22 cellular contexts compared by ENCODE assay signal in the genomic region with DNA sequence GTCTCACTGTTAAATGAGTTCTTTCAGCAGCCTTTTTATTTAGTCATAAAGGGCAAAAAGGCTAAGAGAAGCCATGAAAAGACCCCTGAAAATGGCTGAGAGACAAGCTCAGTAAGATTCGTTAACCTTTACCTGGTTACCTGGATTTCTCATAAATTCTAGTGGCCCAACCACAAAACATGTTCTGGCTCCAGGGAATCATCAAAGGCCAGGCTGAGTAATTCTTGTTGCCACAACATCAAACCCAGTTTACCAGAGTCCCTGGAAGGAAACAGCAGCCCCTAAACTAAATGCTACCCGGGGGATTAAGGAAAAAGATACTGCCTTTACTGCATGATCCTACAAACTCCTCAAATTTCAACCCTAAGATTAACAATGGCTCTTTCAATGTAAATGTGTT. TPM values are rescaled to one million over a fixed set of nuclear protein-coding genes. Genes with fewer than 3 reads are reported as not detected.
A peak's percentile ranks its signal among the peaks of the same experiment; 100 is the strongest.
DNase-seq lines count a peak whose midpoint lies in the region; ATAC-seq and TF ChIP-seq lines count a peak whose summit lies in the region.
"Had no signal": no experiment of that assay in that cellular context is flagged by ENCODE, and none has a peak within 500 bp of the region (broad histone marks: within the 10 kb centered on the region; RNA-seq: fewer than 3 reads in every experiment).

No MANE protein-coding gene starts in this region.

- no peak overlapping the region for H3K4me3 ChIP-seq in BLaER1 treated with 17β-estradiol and CSF1 and Interleukin-3, amounts not matched to agents 10 nM and 100 nM
- H3K4me3 ChIP-seq in HEK293 (ENCODE audit: low read depth, low read length) (no peak overlapping the region), dorsolateral prefrontal cortex (no peak overlapping the region)
- H3K4me3 ChIP-seq: testis had no signal

- ATAC-seq in GM21526 (IDR thresholded peaks at IDR 0.05; ENCODE audit: low FRiP score, unreplicated experiment) (no peak), HG03280 (IDR thresholded peaks at IDR 0.05; ENCODE audit: unreplicated experiment) (no peak), GM18498 (IDR thresholded peaks at IDR 0.05; ENCODE audit: unreplicated experiment) (no peak)
- ATAC-seq: activated naive CD8-positive, alpha-beta T cell treated with anti-CD3 and anti-CD28 coated beads, Interleukin-2, amount 50 U/mL, for 24 hours; right cardiac atrium had no signal

- H3K27me3 Mint-ChIP-seq in osteocyte (ENCODE audit: unreplicated experiment), result no peaks in the 10 kb centered on the region
- H3K27me3 Mint-ChIP-seq: activated naive CD8-positive, alpha-beta T cell treated with anti-CD3 and anti-CD28 coated beads, Interleukin-2, amount 50 U/mL, for 24 hours; activated T-helper 17 cell treated with anti-CD3 and anti-CD28 coated beads, Interleukin-2, amount 50 U/mL, for 72 hours had no signal

- DNase-seq in dorsolateral prefrontal cortex, result no peak
- DNase-seq in osteocyte (ENCODE audit: extremely low spot score, unreplicated experiment), result no peak
- DNase-seq in NCI-H1417 treated with DMSO at 0.1 percent for 48 hours (lab: John Stamatoyannopoulos, UW), result no peak
- DNase-seq: activated CD4-positive, alpha-beta T cell treated with anti-CD3 and anti-CD28 coated beads for 48 hours; activated naive CD8-positive, alpha-beta T cell treated with anti-CD3 and anti-CD28 coated beads, Interleukin-2, amount 50 U/mL, for 24 hours; brain microvascular endothelial cell; DMS79; foreskin melanocyte; H9; Karpas-422; kidney; NCI-H1105 treated with DMSO at 0.1 percent for 48 hours; NCI-H524; occipital lobe; right cardiac atrium; testis had no signal

- peak overlapping the region in 9 of 11 experiments; percentile 8 to 100 (median 37); a peak in 15 of 22 replicates for H3K4me2 ChIP-seq in BLaER1 treated with 17β-estradiol and CSF1 and Interleukin-3, amounts not matched to agents 10 nM and 100 nM

- no peak for TF ChIP-seq CTCF in HEK293 (tag by site-specific recombination; IDR thresholded peaks at IDR 0.05)
- TF ChIP-seq CTCF in dorsolateral prefrontal cortex (IDR thresholded peaks at IDR 0.05 in 54 of 56, conservative IDR thresholded peaks at IDR 0.05 in 2 of 56; ENCODE audit: low read depth in 1 of 56, partially characterized antibody in 56 of 56), result no peak
- no peak for TF ChIP-seq CTCF in osteocyte (IDR thresholded peaks at IDR 0.05)

- no peaks in the 10 kb centered on the region for H3K9me3 Mint-ChIP-seq in osteocyte (ENCODE audit: unreplicated experiment)
- H3K9me3 Mint-ChIP-seq: activated naive CD8-positive, alpha-beta T cell treated with anti-CD3 and anti-CD28 coated beads, Interleukin-2, amount 50 U/mL, for 24 hours; activated T-helper 17 cell treated with anti-CD3 and anti-CD28 coated beads, Interleukin-2, amount 50 U/mL, for 72 hours; H9 had no signal

- H3K27me3 ChIP-seq in BLaER1 treated with 17β-estradiol and CSF1 and Interleukin-3, amounts not matched to agents 10 nM and 100 nM, result no peaks in the 10 kb centered on the region
- no peaks in the 10 kb centered on the region for H3K27me3 ChIP-seq in dorsolateral prefrontal cortex
- H3K27me3 ChIP-seq: brain microvascular endothelial cell, testis had no signal

- H3K36me3 Mint-ChIP-seq in osteocyte (ENCODE audit: unreplicated experiment), result no peaks in the 10 kb centered on the region

- no peak overlapping the region for H3K4me3 Mint-ChIP-seq in osteocyte (ENCODE audit: unreplicated experiment)
- H3K4me3 Mint-ChIP-seq: activated naive CD8-positive, alpha-beta T cell treated with anti-CD3 and anti-CD28 coated beads, Interleukin-2, amount 50 U/mL, for 24 hours; activated T-helper 17 cell treated with anti-CD3 and anti-CD28 coated beads, Interleukin-2, amount 50 U/mL, for 72 hours; H9 had no signal

- H3K4me1 ChIP-seq in BLaER1 treated with 17β-estradiol and CSF1 and Interleukin-3, amounts not matched to agents 10 nM and 100 nM, result peaks cover 46 to 100% (median 84%) of the 10 kb centered on the region in 10 experiments
- H3K4me1 ChIP-seq in HEK293 (ENCODE audit: control insufficient read depth, insufficient read depth, low read length), result peaks cover 14% of the 10 kb centered on the region

- H3K36me3 ChIP-seq in BLaER1 treated with 17β-estradiol and CSF1 and Interleukin-3, amounts not matched to agents 10 nM and 100 nM, result peaks cover 0 to 38% (median 14%) of the 10 kb centered on the region in 11 experiments; a peak in 13 of 22 replicates
- no peaks in the 10 kb centered on the region for H3K36me3 ChIP-seq in HEK293 (ENCODE audit: control insufficient read depth in 2 of 2, insufficient read depth in 1 of 2, low read length in 2 of 2)
- H3K36me3 ChIP-seq: brain microvascular endothelial cell had no signal

- H3K27ac Mint-ChIP-seq in osteocyte (ENCODE audit: unreplicated experiment), result peak overlapping the region; percentile 54
- H3K27ac Mint-ChIP-seq: activated naive CD8-positive, alpha-beta T cell treated with anti-CD3 and anti-CD28 coated beads, Interleukin-2, amount 50 U/mL, for 24 hours; activated T-helper 17 cell treated with anti-CD3 and anti-CD28 coated beads, Interleukin-2, amount 50 U/mL, for 72 hours; H9 had no signal

- peaks cover 31% of the 10 kb centered on the region for H3K4me1 Mint-ChIP-seq in osteocyte (ENCODE audit: unreplicated experiment)

- no peaks in the 10 kb centered on the region for H3K9me3 ChIP-seq in BLaER1 treated with 17β-estradiol and CSF1 and Interleukin-3, amounts not matched to agents 10 nM and 100 nM (replicated peaks in 1 of 11)
- no peaks in the 10 kb centered on the region for H3K9me3 ChIP-seq in HEK293 (ENCODE audit: control insufficient read depth, insufficient read depth, low read depth, low read length)
- H3K9me3 ChIP-seq: testis had no signal

- intact Hi-C loops in dorsolateral prefrontal cortex (cut with DNase I), result no loop called here

- peak overlapping the region in 1 of 11 experiments; percentile 3; a peak in 1 of 22 replicates for H3K9ac ChIP-seq in BLaER1 treated with 17β-estradiol and CSF1 and Interleukin-3, amounts not matched to agents 10 nM and 100 nM

- POLR2A ChIA-PET in HEK293 (lab: Yijun Ruan, JAX), result interaction anchor here (0.6 kb wide), 2 partner anchors 14 to 19 kb away, joined by 4 read pairs; no protein-coding TSS in a partner anchor

- H3K27ac ChIP-seq in BLaER1 treated with 17β-estradiol and CSF1 and Interleukin-3, amounts not matched to agents 10 nM and 100 nM, result peak overlapping the region in 1 of 11 experiments; percentile 12; a peak in 1 of 22 replicates
- H3K27ac ChIP-seq in HEK293 (ENCODE audit: extremely low read depth, low read depth, low read length) (no peak overlapping the region), dorsolateral prefrontal cortex (peak overlapping the region in 43 of 59 donors; percentile 9 to 93 (median 79))
- H3K27ac ChIP-seq: brain microvascular endothelial cell, testis had no signal

- CTCF ChIA-PET in HEK293 (lab: Yijun Ruan, JAX), result no interaction called here

- H4K20me1 ChIP-seq in BLaER1 treated with 17β-estradiol and CSF1 and Interleukin-3, amounts not matched to agents 10 nM and 100 nM, result peaks cover 42 to 100% (median 90%) of the 10 kb centered on the region in 11 experiments

TF ChIP-seq in HEK293, 187 proteins besides CTCF, POLR2A, EP300 and RAD21:
- TF ChIP-seq, protein P1, sequence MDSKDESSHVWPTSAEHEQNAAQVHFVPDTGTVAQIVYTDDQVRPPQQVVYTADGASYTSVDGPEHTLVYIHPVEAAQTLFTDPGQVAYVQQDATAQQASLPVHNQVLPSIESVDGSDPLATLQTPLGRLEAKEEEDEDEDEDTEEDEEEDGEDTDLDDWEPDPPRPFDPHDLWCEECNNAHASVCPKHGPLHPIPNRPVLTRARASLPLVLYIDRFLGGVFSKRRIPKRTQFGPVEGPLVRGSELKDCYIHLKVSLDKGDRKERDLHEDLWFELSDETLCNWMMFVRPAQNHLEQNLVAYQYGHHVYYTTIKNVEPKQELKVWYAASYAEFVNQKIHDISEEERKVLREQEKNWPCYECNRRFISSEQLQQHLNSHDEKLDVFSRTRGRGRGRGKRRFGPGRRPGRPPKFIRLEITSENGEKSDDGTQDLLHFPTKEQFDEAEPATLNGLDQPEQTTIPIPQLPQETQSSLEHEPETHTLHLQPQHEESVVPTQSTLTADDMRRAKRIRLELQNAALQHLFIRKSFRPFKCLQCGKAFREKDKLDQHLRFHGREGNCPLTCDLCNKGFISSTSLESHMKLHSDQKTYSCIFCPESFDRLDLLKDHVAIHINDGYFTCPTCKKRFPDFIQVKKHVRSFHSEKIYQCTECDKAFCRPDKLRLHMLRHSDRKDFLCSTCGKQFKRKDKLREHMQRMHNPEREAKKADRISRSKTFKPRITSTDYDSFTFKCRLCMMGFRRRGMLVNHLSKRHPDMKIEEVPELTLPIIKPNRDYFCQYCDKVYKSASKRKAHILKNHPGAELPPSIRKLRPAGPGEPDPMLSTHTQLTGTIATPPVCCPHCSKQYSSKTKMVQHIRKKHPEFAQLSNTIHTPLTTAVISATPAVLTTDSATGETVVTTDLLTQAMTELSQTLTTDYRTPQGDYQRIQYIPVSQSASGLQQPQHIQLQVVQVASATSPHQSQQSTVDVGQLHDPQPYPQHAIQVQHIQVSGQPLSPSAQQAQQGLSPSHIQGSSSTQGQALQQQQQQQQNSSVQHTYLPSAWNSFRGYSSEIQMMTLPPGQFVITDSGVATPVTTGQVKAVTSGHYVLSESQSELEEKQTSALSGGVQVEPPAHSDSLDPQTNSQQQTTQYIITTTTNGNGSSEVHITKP (tag by site-specific recombination; IDR thresholded peaks at IDR 0.05), result no peak
- TF ChIP-seq ZBTB48 (tag by site-specific recombination; IDR thresholded peaks at IDR 0.05), result peak; percentile 46; the same call in 1 of the 2 replicates

RNA-seq across cellular contexts. Expression of a gene that starts 15.8 kb away (rescaled TPM):
- 100 to 1,000 TPM in 67 of 120 experiments, 10 to 100 TPM in 53; 70.0 to 339 (median 108) TPM for total RNA-seq in dorsolateral prefrontal cortex
- total RNA-seq in osteocyte, result 113 and 123 TPM in 2 replicates
